In the genomic region with DNA sequence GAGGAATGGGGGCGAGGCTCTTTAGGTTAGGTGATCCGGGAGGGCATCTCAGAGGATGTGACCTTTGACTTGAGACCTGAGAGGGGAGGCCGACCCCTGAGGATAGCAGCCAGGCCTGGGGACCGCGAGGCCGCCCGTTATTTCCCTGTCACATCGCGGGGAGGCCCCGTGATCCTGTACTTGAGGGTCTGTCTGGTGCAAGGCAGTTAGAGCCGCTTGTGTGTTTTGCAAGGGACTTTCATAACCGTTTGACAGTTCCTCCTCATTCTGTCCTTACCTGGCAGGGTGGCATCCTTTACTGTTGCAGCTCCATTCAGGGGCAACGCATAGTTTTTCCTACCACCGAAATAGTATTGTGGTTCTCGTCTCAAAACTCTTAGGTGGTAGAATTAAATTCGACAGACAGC, we compare ENCODE assay signal across 8 cellular contexts. TPM values are rescaled to one million over a fixed set of nuclear protein-coding genes. Genes with fewer than 3 reads are reported as not detected.
DNase-seq lines count a peak whose midpoint lies in the region; ATAC-seq and TF ChIP-seq lines count a peak whose summit lies in the region.

No MANE protein-coding gene starts in this region.

- no peaks in the 10 kb centered on the region for H3K27me3 ChIP-seq in rectal smooth muscle tissue (ENCODE audit: control insufficient read depth, insufficient read depth, low read length)

- peak overlapping the region; percentile 80 for H3K27ac ChIP-seq in RWPE1
- no peak overlapping the region for H3K27ac ChIP-seq in rectal smooth muscle tissue (ENCODE audit: low read depth, low read length)

- CTCF ChIA-PET in RWPE1 (lab: Yijun Ruan, JAX): no interaction called here

- peaks cover 6% of the 10 kb centered on the region for H3K4me1 ChIP-seq in rectal smooth muscle tissue (ENCODE audit: control insufficient read depth, insufficient read depth, low read length)

- DNase-seq in AML-193 (lab: John Stamatoyannopoulos, UW): peak; percentile 42 to 47
- peak; percentile 8 for DNase-seq in RWPE1 (ENCODE audit: low spot score)
- no peak for DNase-seq in epithelial cell of proximal tubule (ENCODE audit: low read depth)
- DNase-seq in HCEC 1CT: no peak

- ATAC-seq in GM18502 (IDR thresholded peaks at IDR 0.05; ENCODE audit: poor library complexity, unreplicated experiment) (peak; percentile 29), HG03039 (IDR thresholded peaks at IDR 0.05; ENCODE audit: unreplicated experiment) (peak; percentile 18), HG03571 (IDR thresholded peaks at IDR 0.05; ENCODE audit: unreplicated experiment) (no peak)

- TF ChIP-seq CTCF in RWPE1 (conservative IDR thresholded peaks at IDR 0.05; ENCODE audit: low read depth) (no peak), epithelial cell of proximal tubule (conservative IDR thresholded peaks at IDR 0.05; ENCODE audit: low read depth, low read length) (no peak)

- H3K4me3 ChIP-seq in epithelial cell of proximal tubule (ENCODE audit: low read depth, low read length) (peak overlapping the region; percentile 94), rectal smooth muscle tissue (ENCODE audit: low read length) (peak overlapping the region; percentile 73)

- no peaks in the 10 kb centered on the region for H3K36me3 ChIP-seq in rectal smooth muscle tissue (ENCODE audit: control insufficient read depth, insufficient read depth, low read length)

- POLR2A ChIA-PET in RWPE1 (lab: Yijun Ruan, JAX; ENCODE audit: low non-redundant PET): no interaction called here

- no peak overlapping the region for H3K9ac ChIP-seq in rectal smooth muscle tissue (ENCODE audit: low read length)

RNA-seq across cellular contexts. Expression of gene VRK1, which starts 0.8 kb away (rescaled TPM):
- total RNA-seq in epithelial cell of proximal tubule: 47.3 and 56.1 TPM in 2 replicates

Comparison
In these comparisons a context has a peak if more than half of its experiments do, and no peak if none do; other contexts are left out.
1. DNase-seq: peak in AML-193 (2 of 2) and RWPE1 (single experiment); none in epithelial cell of proximal tubule (single experiment) and HCEC 1CT (single experiment).